11 cellular contexts compared by ENCODE assay signal in genomic region chr6:13669476-13669875, GRCh38.
"Had no signal": no experiment of that assay in that cellular context is flagged by ENCODE, and none has a peak within 500 bp of the region (broad histone marks: within the 10 kb centered on the region; RNA-seq: fewer than 3 reads in every experiment).

No MANE protein-coding gene starts in this region.

- H3K27ac Mint-ChIP-seq: activated B cell treated with CpG ODN at 0.5 μM for 24 hours had no signal

- H3K9me3 ChIP-seq: gastroesophageal sphincter, thyroid gland had no signal

- H3K27me3 Mint-ChIP-seq: activated B cell treated with CpG ODN at 0.5 μM for 24 hours; stimulated activated naive B cell treated with anti-CD40 and anti-IgM and Interleukin-4, amounts not matched to agents 10 μg/mL and 1 μg/mL and 100 μg/mL, for 72 hours had no signal

- H3K4me3 ChIP-seq: dorsolateral prefrontal cortex, gastroesophageal sphincter, heart right ventricle, lung, thyroid gland had no signal

- H3K4me3 Mint-ChIP-seq: activated B cell treated with CpG ODN at 0.5 μM for 24 hours; stimulated activated naive B cell treated with anti-CD40 and anti-IgM and Interleukin-4, amounts not matched to agents 10 μg/mL and 1 μg/mL and 100 μg/mL, for 72 hours had no signal

- H3K27ac ChIP-seq: gastroesophageal sphincter, heart right ventricle, thyroid gland had no signal

- H3K36me3 ChIP-seq: gastroesophageal sphincter, heart right ventricle, thyroid gland had no signal

- DNase-seq: activated B cell treated with CpG ODN at 0.5 μM for 24 hours; activated naive CD4-positive, alpha-beta T cell treated with Interleukin-2 at 50 U/mL for 16 hours; amniotic stem cell; dorsolateral prefrontal cortex; heart right ventricle; left colon; retina; stimulated activated naive B cell treated with anti-CD40 and anti-IgM and Interleukin-4, amounts not matched to agents 10 μg/mL and 1 μg/mL and 100 μg/mL, for 72 hours; thyroid gland had no signal

- H3K27me3 ChIP-seq: dorsolateral prefrontal cortex, gastroesophageal sphincter, heart right ventricle, thyroid gland had no signal

- ATAC-seq: gastroesophageal sphincter, heart right ventricle, left colon had no signal
